In the genomic region with DNA sequence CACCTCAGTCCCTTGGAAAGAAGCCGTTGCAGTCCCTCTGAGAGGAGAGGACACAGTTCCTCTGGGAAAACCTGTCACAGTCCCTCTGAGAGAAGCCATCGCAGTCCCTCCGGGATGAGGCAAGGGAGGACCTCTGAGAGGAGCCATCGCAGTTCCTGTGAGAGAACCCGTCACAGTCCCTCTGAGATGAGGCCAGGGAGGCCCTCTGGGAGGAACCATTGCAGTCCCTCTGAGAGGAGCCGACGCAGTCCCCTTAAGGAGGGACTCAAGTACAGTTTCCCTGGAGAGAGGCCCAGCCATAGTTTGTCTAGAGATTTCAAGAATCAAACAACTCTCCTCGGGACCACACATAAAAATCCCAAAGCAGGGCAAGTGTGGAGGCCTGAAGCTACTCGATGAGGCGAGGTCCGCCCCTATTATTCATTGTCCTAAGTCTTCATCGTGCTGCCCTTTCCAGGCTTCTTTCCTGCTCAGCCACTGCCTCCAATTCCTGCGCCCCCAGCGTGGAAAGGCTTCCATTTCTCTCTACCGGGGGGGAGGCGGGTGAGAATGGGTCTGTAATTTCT, we compare ENCODE assay signal across 1 cellular context.
A peak's percentile ranks its signal among the peaks of the same experiment; 100 is the strongest.
TF ChIP-seq lines count a peak whose summit lies in the region.

No MANE protein-coding gene starts in this region.

TF ChIP-seq in HepG2, 621 proteins besides CTCF, POLR2A, EP300 and RAD21 (continued from another document):
- TF ChIP-seq, protein P1, sequence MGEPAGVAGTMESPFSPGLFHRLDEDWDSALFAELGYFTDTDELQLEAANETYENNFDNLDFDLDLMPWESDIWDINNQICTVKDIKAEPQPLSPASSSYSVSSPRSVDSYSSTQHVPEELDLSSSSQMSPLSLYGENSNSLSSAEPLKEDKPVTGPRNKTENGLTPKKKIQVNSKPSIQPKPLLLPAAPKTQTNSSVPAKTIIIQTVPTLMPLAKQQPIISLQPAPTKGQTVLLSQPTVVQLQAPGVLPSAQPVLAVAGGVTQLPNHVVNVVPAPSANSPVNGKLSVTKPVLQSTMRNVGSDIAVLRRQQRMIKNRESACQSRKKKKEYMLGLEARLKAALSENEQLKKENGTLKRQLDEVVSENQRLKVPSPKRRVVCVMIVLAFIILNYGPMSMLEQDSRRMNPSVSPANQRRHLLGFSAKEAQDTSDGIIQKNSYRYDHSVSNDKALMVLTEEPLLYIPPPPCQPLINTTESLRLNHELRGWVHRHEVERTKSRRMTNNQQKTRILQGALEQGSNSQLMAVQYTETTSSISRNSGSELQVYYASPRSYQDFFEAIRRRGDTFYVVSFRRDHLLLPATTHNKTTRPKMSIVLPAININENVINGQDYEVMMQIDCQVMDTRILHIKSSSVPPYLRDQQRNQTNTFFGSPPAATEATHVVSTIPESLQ (CRISPR knock-in tag; conservative IDR thresholded peaks at IDR 0.05) = 0 out of 2 replicates have a peak, but pooled peaks have one; percentile 6
- TF ChIP-seq ELF4 (CRISPR knock-in tag; IDR thresholded peaks at IDR 0.05; ENCODE audit: borderline replicate concordance) (peak; percentile 46; the same call in 1 of the 2 replicates), HNF4G (IDR thresholded peaks at IDR 0.05; ENCODE audit: borderline replicate concordance, low read depth, low read length) (no peak), HNF4G (CRISPR knock-in tag; IDR thresholded peaks at IDR 0.05; ENCODE audit: borderline replicate concordance, low read depth) (0 out of 2 replicates have a peak, but pooled peaks have one; percentile 22), SETDB1 (CRISPR knock-in tag; IDR thresholded peaks at IDR 0.05; ENCODE audit: borderline replicate concordance) (peak; percentile 7; the same call in 1 of the 2 replicates), ZNF816 (CRISPR knock-in tag; IDR thresholded peaks at IDR 0.05; ENCODE audit: borderline replicate concordance) (0 out of 2 replicates have a peak, but pooled peaks have one; percentile 47), ZNF674 (CRISPR knock-in tag; IDR thresholded peaks at IDR 0.05; ENCODE audit: low read depth) (0 out of 2 replicates have a peak, but pooled peaks have one; percentile 72), ZMAT3 (CRISPR knock-in tag; conservative IDR thresholded peaks at IDR 0.05) (0 out of 2 replicates have a peak, but pooled peaks have one; percentile 48), ZNF138 (CRISPR knock-in tag; IDR thresholded peaks at IDR 0.05; ENCODE audit: low read depth) (peak; percentile 78; the same call in 1 of the 2 replicates), KAT2B (IDR thresholded peaks at IDR 0.05; ENCODE audit: borderline replicate concordance, low read depth, low read length) (no peak), SOX6 (IDR thresholded peaks at IDR 0.05) (no peak), SOX6 (CRISPR knock-in tag; IDR thresholded peaks at IDR 0.05) (no peak), ATF7 (IDR thresholded peaks at IDR 0.05) (no peak), ATF7 (CRISPR knock-in tag; IDR thresholded peaks at IDR 0.05) (no peak)
